In the genomic region with DNA sequence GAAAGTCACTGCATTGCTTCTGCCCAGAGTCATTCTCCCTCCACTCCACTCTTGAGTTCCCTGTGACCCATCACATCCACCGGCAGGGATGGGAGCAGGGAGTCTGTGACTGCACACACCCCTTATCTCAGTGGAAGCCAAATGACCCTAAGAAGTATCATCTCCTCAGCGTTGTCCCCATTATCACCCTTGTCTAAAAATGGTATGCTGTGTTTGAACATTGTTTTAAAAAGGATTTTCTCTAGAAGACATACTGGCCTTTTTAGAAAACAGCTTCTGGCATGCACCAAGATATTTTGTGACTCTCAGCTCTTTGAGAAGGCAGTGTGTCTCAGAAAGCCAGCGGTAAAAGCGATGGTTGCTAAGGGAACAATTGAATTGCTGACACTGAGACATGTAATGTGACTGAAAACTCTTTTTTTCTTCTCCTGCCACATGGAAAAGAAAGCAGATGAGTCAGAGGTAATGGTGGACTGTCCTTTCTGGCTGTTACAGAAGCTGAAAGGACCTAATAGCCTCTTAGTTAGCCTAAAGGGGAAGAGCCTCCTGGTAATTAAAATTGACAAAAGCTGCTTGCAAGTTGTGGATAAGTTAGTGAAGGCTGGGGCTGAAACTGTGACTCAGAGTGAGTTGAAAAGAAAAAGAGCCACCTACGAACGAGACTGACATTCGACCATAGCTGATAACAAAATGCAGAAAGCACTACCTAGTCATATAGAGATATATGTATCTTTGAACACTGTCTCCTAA, we compare ENCODE assay signal across 12 cellular contexts.
DNase-seq lines count a peak whose midpoint lies in the region; ATAC-seq lines count a peak whose summit lies in the region.
"Had no signal": no experiment of that assay in that cellular context is flagged by ENCODE, and none has a peak within 500 bp of the region (broad histone marks: within the 10 kb centered on the region; RNA-seq: fewer than 3 reads in every experiment).

No MANE protein-coding gene starts in this region.

- H3K27me3 Mint-ChIP-seq in T-helper 2 cell treated with Interferon-gamma antibody and Interleukin-4, amounts not matched to agents 5 μg/mL and 100 μg/mL, for 36 hours (ENCODE audit: low read depth): no peaks in the 10 kb centered on the region

- H3K27ac Mint-ChIP-seq in T-helper 2 cell treated with Interferon-gamma antibody and Interleukin-4, amounts not matched to agents 5 μg/mL and 100 μg/mL, for 36 hours: peak overlapping the region; percentile 91

- H3K9me3 Mint-ChIP-seq in T-helper 2 cell treated with Interferon-gamma antibody and Interleukin-4, amounts not matched to agents 5 μg/mL and 100 μg/mL, for 36 hours: peaks cover 6% of the 10 kb centered on the region

- no peak overlapping the region for H3K27ac ChIP-seq in epithelial cell of prostate
- H3K27ac ChIP-seq: esophagus squamous epithelium had no signal

- H3K4me3 Mint-ChIP-seq in T-helper 2 cell treated with Interferon-gamma antibody and Interleukin-4, amounts not matched to agents 5 μg/mL and 100 μg/mL, for 36 hours: peak overlapping the region; percentile 66

- H3K4me1 Mint-ChIP-seq in T-helper 2 cell treated with Interferon-gamma antibody and Interleukin-4, amounts not matched to agents 5 μg/mL and 100 μg/mL, for 36 hours (ENCODE audit: low read depth): peaks cover 87% of the 10 kb centered on the region

- H3K36me3 Mint-ChIP-seq in T-helper 2 cell treated with Interferon-gamma antibody and Interleukin-4, amounts not matched to agents 5 μg/mL and 100 μg/mL, for 36 hours (ENCODE audit: low read depth): peaks cover 6% of the 10 kb centered on the region

- DNase-seq in activated naive CD4-positive, alpha-beta T cell treated with Interleukin-2 at 50 U/mL for 16 hours: peak; percentile 42
- DNase-seq in activated naive CD4-positive, alpha-beta T cell (lab: John Stamatoyannopoulos, UW): no peak
- peak; percentile 73 for DNase-seq in T-helper 2 cell treated with Interferon-gamma antibody and Interleukin-4, amounts not matched to agents 5 μg/mL and 100 μg/mL, for 36 hours (ENCODE audit: low spot score)
- DNase-seq in epithelial cell of prostate (ENCODE audit: low read depth, low spot score): peak; percentile 2
- no peak for DNase-seq in stimulated activated naive CD8-positive, alpha-beta T cell treated with anti-CD3 and anti-CD28 coated beads, Interleukin-15, Interleukin-2, amounts not matched to agents 100 U/mL and 50 U/mL, for 24 hours
- no peak for DNase-seq in NCI-H1048 (lab: John Stamatoyannopoulos, UW)
- DNase-seq in COLO668 (lab: John Stamatoyannopoulos, UW; ENCODE audit: unreplicated experiment): no peak
- DNase-seq in stimulated activated CD8-positive, alpha-beta memory T cell treated with anti-CD3 and anti-CD28 coated beads, Interleukin-4, amount 100 ng/mL, for 48 hours: no peak
- DNase-seq: esophagus squamous epithelium, H7, NCI-H2171 treated with DMSO at 0.1 percent for 48 hours, SW 1271 had no signal

- ATAC-seq in stimulated activated naive CD8-positive, alpha-beta T cell treated with anti-CD3 and anti-CD28 coated beads, Interleukin-15, Interleukin-2, amounts not matched to agents 100 U/mL and 50 U/mL, for 24 hours: peak; percentile 84

Comparison
In these comparisons a context has a peak if more than half of its experiments do, and no peak if none do; other contexts are left out.
1. DNase-seq: peak in activated naive CD4-positive, alpha-beta T cell treated with Interleukin-2 at 50 U/mL for 16 hours (single experiment), T-helper 2 cell treated with Interferon-gamma antibody and Interleukin-4, amounts not matched to agents 5 μg/mL and 100 μg/mL, for 36 hours (single experiment) and epithelial cell of prostate (single experiment); none in activated naive CD4-positive, alpha-beta T cell (0 of 4), stimulated activated naive CD8-positive, alpha-beta T cell treated with anti-CD3 and anti-CD28 coated beads, Interleukin-15, Interleukin-2, amounts not matched to agents 100 U/mL and 50 U/mL, for 24 hours (single experiment), NCI-H1048 (single experiment), COLO668 (single experiment) and stimulated activated CD8-positive, alpha-beta memory T cell treated with anti-CD3 and anti-CD28 coated beads, Interleukin-4, amount 100 ng/mL, for 48 hours (single experiment).